ENCODE assay signal across 26 cellular contexts in genomic region chr18:41579185-41579584, GRCh38.
"Had no signal": no experiment of that assay in that cellular context is flagged by ENCODE, and none has a peak within 500 bp of the region (broad histone marks: within the 10 kb centered on the region; RNA-seq: fewer than 3 reads in every experiment).

No MANE protein-coding gene starts in this region.

- DNase-seq: activated CD4-positive, alpha-beta memory T cell treated with anti-CD3 and anti-CD28 coated beads for 36 hours; activated CD4-positive, alpha-beta T cell treated with anti-CD3 and anti-CD28 coated beads, Interleukin-2, amount 10 ng/mL, durations not matched to agents 24 days and 14 days; activated CD4-positive, CD25-positive, alpha-beta regulatory T cell treated with anti-CD3 and anti-CD28 coated beads, Interleukin-2, amount 50 U/mL, for 72 hours; activated CD8-positive, alpha-beta memory T cell treated with anti-CD3 and anti-CD28 coated beads for 24 hours; activated effector memory CD4-positive, alpha-beta T cell treated with anti-CD3 and anti-CD28 coated beads, Interleukin-2, amount 50 U/mL, for 16 hours; activated naive CD4-positive, alpha-beta T cell treated with anti-CD3 and anti-CD28 coated beads for 36 hours; activated T-cell treated with anti-CD3 and anti-CD28 coated beads, Interleukin-2, amount 50 U/mL, for 4 hours; central memory CD4-positive, alpha-beta T cell; KG1; NCI-H1048; NCI-H146; NCI-H187 treated with DMSO at 0.1 percent for 48 hours; NCI-H2171; NCI-H2227 treated with DMSO at 0.1 percent for 48 hours; NCI-H446 treated with DMSO at 0.1 percent for 48 hours; NCI-H524 treated with DMSO at 0.1 percent for 48 hours; NCI-H774; NK-92 treated with Interleukin-12 subunit alpha and Interleukin-12 subunit beta, amount 100 ng/mL, for 24 hours; PC-3; T-helper 17 cell; T-helper 9 cell had no signal

- ATAC-seq: activated T-cell treated with anti-CD3 and anti-CD28 coated beads, Interleukin-2, amount 50 U/mL, for 4 hours; PC-3; T-helper 17 cell; WTC11 had no signal

- H3K4me1 Mint-ChIP-seq: activated CD4-positive, alpha-beta T cell treated with anti-CD3 and anti-CD28 coated beads, Interleukin-2, amount 10 ng/mL, durations not matched to agents 24 days and 14 days; IgD-negative memory B cell; T-helper 17 cell had no signal

- H3K36me3 Mint-ChIP-seq: activated CD4-positive, alpha-beta memory T cell treated with anti-CD3 and anti-CD28 coated beads for 36 hours; activated naive CD8-positive, alpha-beta T cell; IgD-negative memory B cell; WTC11 had no signal

- H3K9me3 ChIP-seq: SJSA1 had no signal

- H3K9me3 Mint-ChIP-seq: activated CD4-positive, alpha-beta memory T cell treated with anti-CD3 and anti-CD28 coated beads for 36 hours; activated CD4-positive, alpha-beta T cell treated with anti-CD3 and anti-CD28 coated beads, Interleukin-2, amount 10 ng/mL, durations not matched to agents 24 days and 14 days; activated naive CD4-positive, alpha-beta T cell treated with anti-CD3 and anti-CD28 coated beads for 36 hours; WTC11 had no signal

- H3K27ac ChIP-seq: SJSA1 had no signal

- H3K27me3 ChIP-seq: SJSA1 had no signal

- FAIRE-seq: RCC 7860 had no signal

- H3K27ac Mint-ChIP-seq: activated CD4-positive, alpha-beta memory T cell treated with anti-CD3 and anti-CD28 coated beads for 36 hours; activated CD4-positive, alpha-beta T cell treated with anti-CD3 and anti-CD28 coated beads, Interleukin-2, amount 10 ng/mL, durations not matched to agents 24 days and 14 days; activated naive CD4-positive, alpha-beta T cell treated with anti-CD3 and anti-CD28 coated beads for 36 hours; activated naive CD8-positive, alpha-beta T cell; IgD-negative memory B cell; T-helper 17 cell; WTC11 had no signal

- H3K4me3 ChIP-seq: SJSA1 had no signal

- H3K4me1 ChIP-seq: SJSA1 had no signal

- H3K36me3 ChIP-seq: SJSA1 had no signal

- H3K27me3 Mint-ChIP-seq: activated CD4-positive, alpha-beta memory T cell treated with anti-CD3 and anti-CD28 coated beads for 36 hours; activated CD4-positive, alpha-beta T cell treated with anti-CD3 and anti-CD28 coated beads, Interleukin-2, amount 10 ng/mL, durations not matched to agents 24 days and 14 days; activated naive CD8-positive, alpha-beta T cell; IgD-negative memory B cell; T-helper 17 cell had no signal

- H3K4me3 Mint-ChIP-seq: activated CD4-positive, alpha-beta memory T cell treated with anti-CD3 and anti-CD28 coated beads for 36 hours; activated CD4-positive, alpha-beta T cell treated with anti-CD3 and anti-CD28 coated beads, Interleukin-2, amount 10 ng/mL, durations not matched to agents 24 days and 14 days; activated naive CD4-positive, alpha-beta T cell treated with anti-CD3 and anti-CD28 coated beads for 36 hours; activated naive CD8-positive, alpha-beta T cell; activated T-cell treated with anti-CD3 and anti-CD28 coated beads, Interleukin-2, amount 50 U/mL, for 4 hours; IgD-negative memory B cell; T-helper 17 cell; WTC11 had no signal
